ENCODE assay signal across 26 cellular contexts in the genomic region with DNA sequence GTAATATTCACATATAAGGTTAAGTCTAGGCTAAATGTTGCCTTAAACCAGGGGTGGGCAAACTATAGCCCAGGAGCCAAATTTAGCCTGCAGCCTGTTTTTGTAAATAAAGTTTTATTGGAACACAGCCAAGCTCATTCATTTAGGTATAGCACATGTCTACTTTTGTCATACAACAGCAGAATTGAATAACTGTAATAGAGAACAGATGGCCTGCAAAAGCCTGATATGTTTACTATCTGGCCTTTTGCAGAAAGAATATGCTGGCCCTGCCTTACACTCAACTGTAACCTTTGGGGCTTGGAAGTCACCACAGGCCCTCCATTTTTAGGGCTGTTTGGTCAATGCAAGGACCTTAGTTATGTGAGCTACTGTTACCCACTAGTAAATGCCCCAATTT. TPM values are rescaled to one million over a fixed set of nuclear protein-coding genes. Genes with fewer than 3 reads are reported as not detected.
"Had no signal": no experiment of that assay in that cellular context is flagged by ENCODE, and none has a peak within 500 bp of the region (broad histone marks: within the 10 kb centered on the region; RNA-seq: fewer than 3 reads in every experiment).

No MANE protein-coding gene starts in this region.

- H3K4me1 ChIP-seq: ascending aorta, lower lobe of right lung, right lobe of liver, testis, uterus had no signal

- H3K4me3 ChIP-seq: ascending aorta, hepatocyte, lower lobe of right lung, mucosa of descending colon, right lobe of liver, skin epidermis, testis, uterus had no signal

- H3K79me2 ChIP-seq: hepatocyte had no signal

- H3K36me3 ChIP-seq: ascending aorta, brain microvascular endothelial cell, lower lobe of right lung, right lobe of liver, uterus, WERI-Rb-1 had no signal

- H3K27ac ChIP-seq: ascending aorta, brain microvascular endothelial cell, hepatocyte, lower lobe of right lung, right lobe of liver, skin epidermis, testis, uterus, WERI-Rb-1 had no signal

- H3K4me2 ChIP-seq: hepatocyte had no signal

- DNase-seq: activated CD4-positive, alpha-beta T cell treated with anti-CD3 and anti-CD28 coated beads, Interleukin-2, amount 10 ng/mL, durations not matched to agents 7 days and 5 days; activated CD4-positive, CD25-positive, alpha-beta regulatory T cell treated with anti-CD3 and anti-CD28 coated beads, Interleukin-2, amount 50 U/mL, for 72 hours; activated CD8-positive, alpha-beta T cell treated with anti-CD3 and anti-CD28 coated beads for 36 hours; activated gamma-delta T cell treated with Interleukin-2 at 50 U/mL for 16 hours; activated T-cell treated with anti-CD3 and anti-CD28 coated beads, Interleukin-2, amount 50 U/mL, for 1 hour; brain microvascular endothelial cell; effector CD8-positive, alpha-beta T cell; glutamatergic neuron; immature natural killer cell; lower lobe of right lung; mesendoderm; mucosa of descending colon; occipital lobe; posterior cingulate gyrus; right lobe of liver; stimulated activated CD8-positive, alpha-beta memory T cell treated with anti-CD3 and anti-CD28 coated beads, Interleukin-4, amount 100 ng/mL, for 48 hours; stimulated activated naive CD4-positive, alpha-beta T cell; testis; trophoblast cell; uterus; WERI-Rb-1 had no signal

- H3K9me3 ChIP-seq: ascending aorta, lower lobe of right lung, mucosa of descending colon, right lobe of liver, testis, uterus had no signal

- H3K27me3 ChIP-seq: ascending aorta, brain microvascular endothelial cell, hepatocyte, right lobe of liver, testis, uterus had no signal

- H2AFZ ChIP-seq: hepatocyte had no signal

RNA-seq across cellular contexts. Expression of a gene that starts 57.2 kb away (rescaled TPM):
- total RNA-seq: ascending aorta, left lobe of liver had no signal
- polyA plus RNA-seq: neural cell had no signal
